Comparison of ENCODE assay signal across 1 cellular context in the genomic region with DNA sequence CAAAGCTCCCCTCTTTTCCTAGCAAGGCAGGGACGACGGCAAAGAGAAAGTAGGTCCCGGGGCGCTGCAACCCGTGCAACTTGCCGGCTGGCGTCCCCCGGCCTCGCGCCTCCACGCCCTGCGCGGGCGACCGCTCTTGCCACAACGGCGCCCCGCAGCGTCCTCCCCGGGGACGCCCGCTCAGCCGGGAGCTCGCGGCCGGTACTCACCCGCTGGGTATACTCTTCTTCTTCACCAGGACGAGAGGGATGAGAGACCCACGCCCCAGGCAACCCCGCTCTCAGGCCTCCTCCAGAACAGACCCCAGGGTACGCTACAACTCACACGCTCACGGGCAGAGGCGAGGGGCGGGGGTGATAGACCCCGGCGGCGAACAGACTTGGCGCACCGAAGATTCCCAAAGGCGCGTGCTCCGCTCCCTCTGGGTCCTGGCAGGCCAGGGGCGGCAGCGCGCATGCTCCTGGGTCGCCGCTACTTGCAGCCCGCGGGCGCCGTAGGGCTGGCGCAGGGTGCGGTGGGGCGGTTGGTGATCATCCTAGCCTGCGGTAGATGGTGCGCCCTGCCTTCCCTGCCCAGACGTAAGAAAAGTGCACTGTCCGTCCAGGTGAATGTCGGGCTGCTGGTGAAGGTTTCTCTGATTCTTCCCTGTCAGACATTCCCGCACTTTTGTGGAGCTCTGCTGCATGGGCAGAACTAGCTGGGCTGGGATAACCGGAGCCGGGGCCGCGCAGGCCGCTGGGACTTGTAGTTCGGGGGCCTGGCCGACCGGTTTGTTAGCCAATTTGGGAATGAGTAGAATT.
TF ChIP-seq lines count a peak whose summit lies in the region.

TSS of gene CC2D2B (plus strand) at position 522 of the 800 bp plus-strand sequence. CDS start 3,349 bp downstream, outside the sequence.

TF ChIP-seq in HEK293, 187 proteins besides CTCF, POLR2A, EP300 and RAD21 (continued from another document and continues in another):
- TF ChIP-seq, protein P1, sequence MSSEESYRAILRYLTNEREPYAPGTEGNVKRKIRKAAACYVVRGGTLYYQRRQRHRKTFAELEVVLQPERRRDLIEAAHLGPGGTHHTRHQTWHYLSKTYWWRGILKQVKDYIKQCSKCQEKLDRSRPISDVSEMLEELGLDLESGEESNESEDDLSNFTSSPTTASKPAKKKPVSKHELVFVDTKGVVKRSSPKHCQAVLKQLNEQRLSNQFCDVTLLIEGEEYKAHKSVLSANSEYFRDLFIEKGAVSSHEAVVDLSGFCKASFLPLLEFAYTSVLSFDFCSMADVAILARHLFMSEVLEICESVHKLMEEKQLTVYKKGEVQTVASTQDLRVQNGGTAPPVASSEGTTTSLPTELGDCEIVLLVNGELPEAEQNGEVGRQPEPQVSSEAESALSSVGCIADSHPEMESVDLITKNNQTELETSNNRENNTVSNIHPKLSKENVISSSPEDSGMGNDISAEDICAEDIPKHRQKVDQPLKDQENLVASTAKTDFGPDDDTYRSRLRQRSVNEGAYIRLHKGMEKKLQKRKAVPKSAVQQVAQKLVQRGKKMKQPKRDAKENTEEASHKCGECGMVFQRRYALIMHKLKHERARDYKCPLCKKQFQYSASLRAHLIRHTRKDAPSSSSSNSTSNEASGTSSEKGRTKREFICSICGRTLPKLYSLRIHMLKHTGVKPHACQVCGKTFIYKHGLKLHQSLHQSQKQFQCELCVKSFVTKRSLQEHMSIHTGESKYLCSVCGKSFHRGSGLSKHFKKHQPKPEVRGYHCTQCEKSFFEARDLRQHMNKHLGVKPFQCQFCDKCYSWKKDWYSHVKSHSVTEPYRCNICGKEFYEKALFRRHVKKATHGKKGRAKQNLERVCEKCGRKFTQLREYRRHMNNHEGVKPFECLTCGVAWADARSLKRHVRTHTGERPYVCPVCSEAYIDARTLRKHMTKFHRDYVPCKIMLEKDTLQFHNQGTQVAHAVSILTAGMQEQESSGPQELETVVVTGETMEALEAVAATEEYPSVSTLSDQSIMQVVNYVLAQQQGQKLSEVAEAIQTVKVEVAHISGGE (tag by site-specific recombination; conservative IDR thresholded peaks at IDR 0.05; ENCODE audit: low read depth), result peak; percentile 32; the same call in 1 of the 2 replicates
- TF ChIP-seq ZNF2 (tag by site-specific recombination; IDR thresholded peaks at IDR 0.05), result 0 out of 2 replicates have a peak, but pooled peaks have one; percentile 66
- TF ChIP-seq ZFP69B (tag by site-specific recombination; IDR thresholded peaks at IDR 0.05), result 0 out of 2 replicates have a peak, but pooled peaks have one; percentile 45
- no peak for TF ChIP-seq ZNF23 (tag by site-specific recombination; IDR thresholded peaks at IDR 0.05; ENCODE audit: borderline replicate concordance)
- peak; percentile 88 for TF ChIP-seq PRDM10 (tag by site-specific recombination; IDR thresholded peaks at IDR 0.05)
- TF ChIP-seq SP3 (tag by site-specific recombination; IDR thresholded peaks at IDR 0.05), result peak; percentile 65
- peak; percentile 96 for TF ChIP-seq ZNF423 (tag by site-specific recombination; IDR thresholded peaks at IDR 0.05)
- no peak for TF ChIP-seq KLF10 (tag by site-specific recombination; IDR thresholded peaks at IDR 0.05)
- peak; percentile 82 for TF ChIP-seq IKZF3 (tag by site-specific recombination; IDR thresholded peaks at IDR 0.05)
- peak; percentile 92 for TF ChIP-seq ZNF600 (tag by site-specific recombination; IDR thresholded peaks at IDR 0.05)
- TF ChIP-seq ZNF211 (tag by site-specific recombination; IDR thresholded peaks at IDR 0.05; ENCODE audit: low read depth), result no peak
- TF ChIP-seq OSR2 (tag by site-specific recombination; IDR thresholded peaks at IDR 0.05), result 0 out of 2 replicates have a peak, but pooled peaks have one; percentile 10
- TF ChIP-seq ZBTB17 (tag by site-specific recombination; IDR thresholded peaks at IDR 0.05), result peak; percentile 99
- peak; percentile 100 for TF ChIP-seq ZBTB8A (tag by site-specific recombination; IDR thresholded peaks at IDR 0.05)
- no peak for TF ChIP-seq KLF7 (tag by site-specific recombination; IDR thresholded peaks at IDR 0.05; ENCODE audit: borderline replicate concordance)
- TF ChIP-seq ZNF561 (tag by site-specific recombination; IDR thresholded peaks at IDR 0.05; ENCODE audit: borderline replicate concordance), result peak; percentile 71; the same call in 1 of the 2 replicates
- TF ChIP-seq ZBTB44 (tag by site-specific recombination; IDR thresholded peaks at IDR 0.05), result peak; percentile 67; the same call in 1 of the 2 replicates
- TF ChIP-seq ZNF24 (tag by site-specific recombination; IDR thresholded peaks at IDR 0.05), result 0 out of 2 replicates have a peak, but pooled peaks have one; percentile 43
- TF ChIP-seq YY2 (tag by site-specific recombination; IDR thresholded peaks at IDR 0.05), result no peak
- TF ChIP-seq KLF1 (tag by site-specific recombination; IDR thresholded peaks at IDR 0.05), result no peak
- peak; percentile 55 for TF ChIP-seq KLF8 (tag by site-specific recombination; IDR thresholded peaks at IDR 0.05)
- TF ChIP-seq ZNF335 (tag by site-specific recombination; conservative IDR thresholded peaks at IDR 0.05), result peak; percentile 99
- peak; percentile 65 for TF ChIP-seq ZFHX2 (tag by site-specific recombination; conservative IDR thresholded peaks at IDR 0.05)
- TF ChIP-seq ZBTB48 (tag by site-specific recombination; IDR thresholded peaks at IDR 0.05), result no peak
- peak; percentile 55 for TF ChIP-seq SETDB1 (IDR thresholded peaks at IDR 0.05; ENCODE audit: insufficient read length, low read length)
- TF ChIP-seq, protein P2, sequence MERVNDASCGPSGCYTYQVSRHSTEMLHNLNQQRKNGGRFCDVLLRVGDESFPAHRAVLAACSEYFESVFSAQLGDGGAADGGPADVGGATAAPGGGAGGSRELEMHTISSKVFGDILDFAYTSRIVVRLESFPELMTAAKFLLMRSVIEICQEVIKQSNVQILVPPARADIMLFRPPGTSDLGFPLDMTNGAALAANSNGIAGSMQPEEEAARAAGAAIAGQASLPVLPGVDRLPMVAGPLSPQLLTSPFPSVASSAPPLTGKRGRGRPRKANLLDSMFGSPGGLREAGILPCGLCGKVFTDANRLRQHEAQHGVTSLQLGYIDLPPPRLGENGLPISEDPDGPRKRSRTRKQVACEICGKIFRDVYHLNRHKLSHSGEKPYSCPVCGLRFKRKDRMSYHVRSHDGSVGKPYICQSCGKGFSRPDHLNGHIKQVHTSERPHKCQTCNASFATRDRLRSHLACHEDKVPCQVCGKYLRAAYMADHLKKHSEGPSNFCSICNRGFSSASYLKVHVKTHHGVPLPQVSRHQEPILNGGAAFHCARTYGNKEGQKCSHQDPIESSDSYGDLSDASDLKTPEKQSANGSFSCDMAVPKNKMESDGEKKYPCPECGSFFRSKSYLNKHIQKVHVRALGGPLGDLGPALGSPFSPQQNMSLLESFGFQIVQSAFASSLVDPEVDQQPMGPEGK (tag by site-specific recombination; IDR thresholded peaks at IDR 0.05), result peak; percentile 67; the same call in 1 of the 2 replicates
- TF ChIP-seq EGR2 (tag by site-specific recombination; IDR thresholded peaks at IDR 0.05; ENCODE audit: low read depth), result peak; percentile 63
- peak; percentile 61; the same call in 1 of the 2 replicates for TF ChIP-seq MYNN (tag by site-specific recombination; IDR thresholded peaks at IDR 0.05; ENCODE audit: borderline replicate concordance)
- TF ChIP-seq, protein P3, sequence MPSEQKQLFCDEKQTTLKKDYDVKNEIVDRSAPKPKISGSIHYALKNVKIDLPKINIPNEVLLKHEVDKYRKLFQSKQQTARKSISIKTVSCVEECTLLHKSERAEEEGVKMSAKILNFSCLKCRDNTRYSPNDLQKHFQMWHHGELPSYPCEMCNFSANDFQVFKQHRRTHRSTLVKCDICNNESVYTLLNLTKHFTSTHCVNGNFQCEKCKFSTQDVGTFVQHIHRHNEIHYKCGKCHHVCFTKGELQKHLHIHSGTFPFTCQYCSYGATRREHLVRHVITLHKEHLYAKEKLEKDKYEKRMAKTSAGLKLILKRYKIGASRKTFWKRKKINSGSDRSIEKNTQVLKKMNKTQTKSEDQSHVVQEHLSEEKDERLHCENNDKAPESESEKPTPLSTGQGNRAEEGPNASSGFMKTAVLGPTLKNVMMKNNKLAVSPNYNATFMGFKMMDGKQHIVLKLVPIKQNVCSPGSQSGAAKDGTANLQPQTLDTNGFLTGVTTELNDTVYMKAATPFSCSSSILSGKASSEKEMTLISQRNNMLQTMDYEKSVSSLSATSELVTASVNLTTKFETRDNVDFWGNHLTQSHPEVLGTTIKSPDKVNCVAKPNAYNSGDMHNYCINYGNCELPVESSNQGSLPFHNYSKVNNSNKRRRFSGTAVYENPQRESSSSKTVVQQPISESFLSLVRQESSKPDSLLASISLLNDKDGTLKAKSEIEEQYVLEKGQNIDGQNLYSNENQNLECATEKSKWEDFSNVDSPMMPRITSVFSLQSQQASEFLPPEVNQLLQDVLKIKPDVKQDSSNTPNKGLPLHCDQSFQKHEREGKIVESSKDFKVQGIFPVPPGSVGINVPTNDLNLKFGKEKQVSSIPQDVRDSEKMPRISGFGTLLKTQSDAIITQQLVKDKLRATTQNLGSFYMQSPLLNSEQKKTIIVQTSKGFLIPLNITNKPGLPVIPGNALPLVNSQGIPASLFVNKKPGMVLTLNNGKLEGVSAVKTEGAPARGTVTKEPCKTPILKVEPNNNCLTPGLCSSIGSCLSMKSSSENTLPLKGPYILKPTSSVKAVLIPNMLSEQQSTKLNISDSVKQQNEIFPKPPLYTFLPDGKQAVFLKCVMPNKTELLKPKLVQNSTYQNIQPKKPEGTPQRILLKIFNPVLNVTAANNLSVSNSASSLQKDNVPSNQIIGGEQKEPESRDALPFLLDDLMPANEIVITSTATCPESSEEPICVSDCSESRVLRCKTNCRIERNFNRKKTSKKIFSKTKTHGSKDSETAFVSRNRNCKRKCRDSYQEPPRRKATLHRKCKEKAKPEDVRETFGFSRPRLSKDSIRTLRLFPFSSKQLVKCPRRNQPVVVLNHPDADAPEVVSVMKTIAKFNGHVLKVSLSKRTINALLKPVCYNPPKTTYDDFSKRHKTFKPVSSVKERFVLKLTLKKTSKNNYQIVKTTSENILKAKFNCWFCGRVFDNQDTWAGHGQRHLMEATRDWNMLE (tag by site-specific recombination; conservative IDR thresholded peaks at IDR 0.05; ENCODE audit: low read depth), result no peak
- TF ChIP-seq ZNF202 (tag by site-specific recombination; IDR thresholded peaks at IDR 0.05; ENCODE audit: borderline replicate concordance), result no peak
- no peak for TF ChIP-seq ZNF830 (tag by site-specific recombination; IDR thresholded peaks at IDR 0.05; ENCODE audit: low read depth)
- TF ChIP-seq ZNF114 (tag by site-specific recombination; IDR thresholded peaks at IDR 0.05), result no peak
- peak; percentile 39; the same call in 1 of the 2 replicates for TF ChIP-seq ZNF324 (tag by site-specific recombination; IDR thresholded peaks at IDR 0.05)
- TF ChIP-seq ZIC2 (tag by site-specific recombination; IDR thresholded peaks at IDR 0.05), result peak; percentile 89
- peak; percentile 73 for TF ChIP-seq ZEB2 (tag by site-specific recombination; IDR thresholded peaks at IDR 0.05)
- no peak for TF ChIP-seq ELK4 (IDR thresholded peaks at IDR 0.05; ENCODE audit: borderline replicate concordance, low read depth, low read length)
- no peak for TF ChIP-seq ZNF747 (tag by site-specific recombination; IDR thresholded peaks at IDR 0.05)
- TF ChIP-seq ZSCAN4 (tag by site-specific recombination; IDR thresholded peaks at IDR 0.05), result no peak
- TF ChIP-seq WT1 (tag by site-specific recombination; IDR thresholded peaks at IDR 0.05), result no peak; the same call in 1 of the 2 replicates
